Comparison of ENCODE assay signal across 1 cellular context in the genomic region with DNA sequence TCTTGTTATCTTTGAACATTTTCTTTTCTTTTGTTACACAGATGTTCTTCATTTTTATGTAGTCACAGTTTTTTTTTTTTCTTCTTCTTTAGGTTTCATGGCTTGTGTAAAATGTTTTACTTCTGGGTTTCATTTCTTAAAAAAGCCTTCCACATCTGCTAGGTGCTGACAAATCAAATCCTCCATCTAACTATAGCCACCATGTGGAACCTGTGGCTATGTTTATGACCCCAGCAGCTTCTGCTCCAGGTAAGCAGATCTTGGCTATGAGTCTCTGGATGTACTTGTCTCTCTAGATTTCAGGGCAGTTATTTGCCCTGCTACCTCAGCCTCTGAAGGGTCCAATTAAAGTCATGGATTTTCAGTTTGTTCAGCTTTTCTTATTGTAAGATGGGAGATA.
TF ChIP-seq lines count a peak whose summit lies in the region.

No MANE protein-coding gene starts in this region.

TF ChIP-seq in GM23338, 12 proteins besides CTCF, POLR2A, EP300 and RAD21:
- TF ChIP-seq ZNF462 (CRISPR knock-in tag; IDR thresholded peaks at IDR 0.05): no peak
- no peak for TF ChIP-seq EZH2 (IDR thresholded peaks at IDR 0.05; ENCODE audit: low read depth, unreplicated experiment)
- no peak for TF ChIP-seq NANOG (IDR thresholded peaks at IDR 0.05; ENCODE audit: borderline replicate concordance)
- no peak for TF ChIP-seq ZNF331 (CRISPR knock-in tag; IDR thresholded peaks at IDR 0.05; ENCODE audit: low read depth)
- no peak for TF ChIP-seq JUNB (IDR thresholded peaks at IDR 0.05; ENCODE audit: unreplicated experiment)
- TF ChIP-seq, protein P1, sequence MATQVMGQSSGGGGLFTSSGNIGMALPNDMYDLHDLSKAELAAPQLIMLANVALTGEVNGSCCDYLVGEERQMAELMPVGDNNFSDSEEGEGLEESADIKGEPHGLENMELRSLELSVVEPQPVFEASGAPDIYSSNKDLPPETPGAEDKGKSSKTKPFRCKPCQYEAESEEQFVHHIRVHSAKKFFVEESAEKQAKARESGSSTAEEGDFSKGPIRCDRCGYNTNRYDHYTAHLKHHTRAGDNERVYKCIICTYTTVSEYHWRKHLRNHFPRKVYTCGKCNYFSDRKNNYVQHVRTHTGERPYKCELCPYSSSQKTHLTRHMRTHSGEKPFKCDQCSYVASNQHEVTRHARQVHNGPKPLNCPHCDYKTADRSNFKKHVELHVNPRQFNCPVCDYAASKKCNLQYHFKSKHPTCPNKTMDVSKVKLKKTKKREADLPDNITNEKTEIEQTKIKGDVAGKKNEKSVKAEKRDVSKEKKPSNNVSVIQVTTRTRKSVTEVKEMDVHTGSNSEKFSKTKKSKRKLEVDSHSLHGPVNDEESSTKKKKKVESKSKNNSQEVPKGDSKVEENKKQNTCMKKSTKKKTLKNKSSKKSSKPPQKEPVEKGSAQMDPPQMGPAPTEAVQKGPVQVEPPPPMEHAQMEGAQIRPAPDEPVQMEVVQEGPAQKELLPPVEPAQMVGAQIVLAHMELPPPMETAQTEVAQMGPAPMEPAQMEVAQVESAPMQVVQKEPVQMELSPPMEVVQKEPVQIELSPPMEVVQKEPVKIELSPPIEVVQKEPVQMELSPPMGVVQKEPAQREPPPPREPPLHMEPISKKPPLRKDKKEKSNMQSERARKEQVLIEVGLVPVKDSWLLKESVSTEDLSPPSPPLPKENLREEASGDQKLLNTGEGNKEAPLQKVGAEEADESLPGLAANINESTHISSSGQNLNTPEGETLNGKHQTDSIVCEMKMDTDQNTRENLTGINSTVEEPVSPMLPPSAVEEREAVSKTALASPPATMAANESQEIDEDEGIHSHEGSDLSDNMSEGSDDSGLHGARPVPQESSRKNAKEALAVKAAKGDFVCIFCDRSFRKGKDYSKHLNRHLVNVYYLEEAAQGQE (IDR thresholded peaks at IDR 0.05; ENCODE audit: unreplicated experiment): no peak
- TF ChIP-seq CREB1 (CRISPR knock-in tag; IDR thresholded peaks at IDR 0.05; ENCODE audit: low read depth): no peak
- TF ChIP-seq STAT1 (IDR thresholded peaks at IDR 0.05; ENCODE audit: unreplicated experiment): no peak
- no peak for TF ChIP-seq ZNF114 (CRISPR knock-in tag; IDR thresholded peaks at IDR 0.05)
- no peak for TF ChIP-seq ETS1 (IDR thresholded peaks at IDR 0.05)
- no peak for TF ChIP-seq EZH2phosphoT487 (IDR thresholded peaks at IDR 0.05; ENCODE audit: unreplicated experiment)
- TF ChIP-seq POLR2AphosphoS5 (IDR thresholded peaks at IDR 0.05; ENCODE audit: low read depth): no peak
